ENCODE assay signal across 8 cellular contexts in the genomic region with DNA sequence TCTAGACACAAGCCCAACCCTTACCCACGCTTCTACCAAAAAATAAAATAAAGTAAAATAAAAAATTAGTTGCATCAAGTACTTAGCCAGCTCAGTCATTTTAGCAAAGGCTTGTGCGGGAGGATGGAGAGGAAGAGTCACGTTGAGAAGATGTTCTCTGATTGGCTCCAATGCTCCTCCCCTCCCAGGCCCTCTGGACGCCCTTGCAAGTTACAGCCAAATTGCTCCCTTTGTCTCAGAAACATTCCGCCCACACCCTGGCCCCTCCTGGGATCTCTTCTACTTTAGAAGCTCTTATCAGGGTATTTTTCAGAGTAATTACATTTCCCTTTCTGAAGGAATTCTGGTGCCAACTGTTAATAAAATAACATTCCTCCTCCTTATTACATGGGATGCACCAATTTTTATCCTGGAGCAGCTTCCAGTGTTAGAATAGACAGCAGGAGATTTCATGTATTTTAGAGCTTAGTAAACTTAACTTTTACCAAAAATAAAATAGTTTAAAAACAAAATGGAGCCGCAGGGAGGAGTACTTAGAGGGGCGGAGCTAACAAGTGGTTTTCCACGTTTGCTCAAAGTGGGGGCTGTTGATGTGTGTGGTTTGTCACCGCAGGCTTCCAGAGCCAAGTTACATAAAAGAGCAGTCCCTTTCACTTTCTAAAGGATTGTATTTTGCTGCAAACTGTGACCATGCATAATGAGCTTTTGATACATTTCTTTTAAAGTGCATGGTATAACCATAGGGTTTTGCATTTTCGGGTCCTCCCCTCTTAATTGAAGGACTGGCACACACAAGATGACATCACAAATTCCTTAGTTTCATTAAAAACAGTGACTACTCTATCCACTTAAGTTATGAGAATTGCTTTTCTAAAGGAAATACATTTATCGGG.
DNase-seq lines count a peak whose midpoint lies in the region; ATAC-seq, FAIRE-seq and TF ChIP-seq lines count a peak whose summit lies in the region.

No MANE protein-coding gene starts in this region.

- H3K9ac ChIP-seq in skeletal muscle satellite cell (ENCODE audit: low read depth, low read length) (peak overlapping the region; percentile 37), Karpas-422 (ENCODE audit: low read length) (no peak overlapping the region)

- H3K4me3 Mint-ChIP-seq in activated T-cell treated with anti-CD3 and anti-CD28 coated beads, Interleukin-2, amount 50 U/mL, for 24 hours = peak overlapping the region; percentile 43

- no peak for TF ChIP-seq POLR2A in gastroesophageal sphincter (IDR thresholded peaks at IDR 0.05)

- no peaks in the 10 kb centered on the region for H3K9me2 ChIP-seq in Karpas-422 (replicated peaks; ENCODE audit: insufficient read depth, low read length)

- no peak for TF ChIP-seq EP300 in gastroesophageal sphincter (IDR thresholded peaks at IDR 0.05)

- no peaks in the 10 kb centered on the region for H3K36me3 ChIP-seq in gastroesophageal sphincter
- H3K36me3 ChIP-seq in skeletal muscle satellite cell (ENCODE audit: insufficient read depth, low read length) = no peaks in the 10 kb centered on the region
- H3K36me3 ChIP-seq in Karpas-422 (ENCODE audit: insufficient read depth, low read length) = no peaks in the 10 kb centered on the region

- H3K27me3 ChIP-seq in gastroesophageal sphincter (no peaks in the 10 kb centered on the region), skeletal muscle satellite cell (ENCODE audit: control insufficient read depth, insufficient read depth, low read length) (no peaks in the 10 kb centered on the region), Karpas-422 (ENCODE audit: low read length) (no peaks in the 10 kb centered on the region)

- 17 to 42% methylated on average over 9 to 11 of the region's 11 CpGs for WGBS in gastroesophageal sphincter (ENCODE audit: low coverage in 1 of 2), 2 donors

- peaks cover 1% of the 10 kb centered on the region for H3K36me3 Mint-ChIP-seq in activated T-cell treated with anti-CD3 and anti-CD28 coated beads, Interleukin-2, amount 50 U/mL, for 24 hours (ENCODE audit: low read depth)

- peak overlapping the region; percentile 55 for H3K4me2 ChIP-seq in skeletal muscle satellite cell (ENCODE audit: low read length)
- no peak overlapping the region for H3K4me2 ChIP-seq in Karpas-422 (ENCODE audit: low read depth, low read length, poor library complexity, severe bottlenecking)

- H2AFZ ChIP-seq in Karpas-422 (ENCODE audit: low read length) = no peak overlapping the region

- DNase-seq in NCI-H2196 treated with DMSO at 0.1 percent for 48 hours (lab: John Stamatoyannopoulos, UW; ENCODE audit: unreplicated experiment) (peak; percentile 18), Karpas-422 (no peak), HTR-8/SVneo (ENCODE audit: insufficient read length, low spot score) (no peak)
- peak; percentile 41 for DNase-seq in activated T-cell treated with anti-CD3 and anti-CD28 coated beads, Interleukin-2, amount 50 U/mL, for 24 hours

- H3K4me1 ChIP-seq in gastroesophageal sphincter (peaks cover 0 to 17% (median 0%) of the 10 kb centered on the region in 3 donors), skeletal muscle satellite cell (ENCODE audit: control insufficient read depth, insufficient read depth, low read length) (peaks cover 7% of the 10 kb centered on the region), Karpas-422 (ENCODE audit: low read length) (no peaks in the 10 kb centered on the region)

- H3K27ac ChIP-seq in gastroesophageal sphincter = peak overlapping the region; percentile 39 to 63 (median 58)
- no peak overlapping the region for H3K27ac ChIP-seq in Karpas-422 (ENCODE audit: low read length)

- H3K79me2 ChIP-seq in Karpas-422 (ENCODE audit: low read length) = no peaks in the 10 kb centered on the region

- no peak for TF ChIP-seq CTCF in gastroesophageal sphincter (IDR thresholded peaks at IDR 0.05)

- peak; percentile 83 for ATAC-seq in GM21423 (IDR thresholded peaks at IDR 0.05; ENCODE audit: unreplicated experiment)
- peak; percentile 86 for ATAC-seq in gastroesophageal sphincter
- no peak for ATAC-seq in GM19455 (IDR thresholded peaks at IDR 0.05; ENCODE audit: unreplicated experiment)

- peaks cover 7% of the 10 kb centered on the region for H3K9me3 Mint-ChIP-seq in activated T-cell treated with anti-CD3 and anti-CD28 coated beads, Interleukin-2, amount 50 U/mL, for 24 hours

- FAIRE-seq in HTR-8/SVneo (lab: Jason Lieb, UNC) = no peak

- peaks cover 51% of the 10 kb centered on the region for H3K4me1 Mint-ChIP-seq in activated T-cell treated with anti-CD3 and anti-CD28 coated beads, Interleukin-2, amount 50 U/mL, for 24 hours (ENCODE audit: low read depth)

- no peaks in the 10 kb centered on the region for H3K27me3 Mint-ChIP-seq in activated T-cell treated with anti-CD3 and anti-CD28 coated beads, Interleukin-2, amount 50 U/mL, for 24 hours

- H3K4me3 ChIP-seq in gastroesophageal sphincter = peak overlapping the region; percentile 11 to 27
- H3K4me3 ChIP-seq in skeletal muscle satellite cell (ENCODE audit: low read length) = peak overlapping the region; percentile 51
- H3K4me3 ChIP-seq in Karpas-422 (ENCODE audit: low read length) = no peak overlapping the region

- H3K9me3 ChIP-seq in gastroesophageal sphincter = no peaks in the 10 kb centered on the region
- H3K9me3 ChIP-seq in skeletal muscle satellite cell (replicated peaks; ENCODE audit: low read length) = no peaks in the 10 kb centered on the region
- H3K9me3 ChIP-seq in Karpas-422 (ENCODE audit: low read length) = no peaks in the 10 kb centered on the region

- H3K27ac Mint-ChIP-seq in activated T-cell treated with anti-CD3 and anti-CD28 coated beads, Interleukin-2, amount 50 U/mL, for 24 hours = peak overlapping the region; percentile 67

- no peaks in the 10 kb centered on the region for H4K20me1 ChIP-seq in Karpas-422 (ENCODE audit: insufficient read depth, low read depth, low read length)

Comparison
In these comparisons a context has a peak if more than half of its experiments do, and no peak if none do; other contexts are left out.
1. DNase-seq: peak in NCI-H2196 treated with DMSO at 0.1 percent for 48 hours (single experiment) and activated T-cell treated with anti-CD3 and anti-CD28 coated beads, Interleukin-2, amount 50 U/mL, for 24 hours (single experiment); none in Karpas-422 (single experiment) and HTR-8/SVneo (single experiment).